13 cellular contexts compared by ENCODE assay signal in genomic region chr1:24424207-24424606, GRCh38.
"Had no signal": no experiment of that assay in that cellular context is flagged by ENCODE, and none has a peak within 500 bp of the region (broad histone marks: within the 10 kb centered on the region; RNA-seq: fewer than 3 reads in every experiment).

No MANE protein-coding gene starts in this region.

- H3K4me3 ChIP-seq: body of pancreas, gastroesophageal sphincter, left ventricle myocardium inferior, ovary had no signal

- H3K9me3 Mint-ChIP-seq: effector memory CD8-positive, alpha-beta T cell; neural crest cell; type B pancreatic cell had no signal

- H3K9me3 ChIP-seq: body of pancreas, gastroesophageal sphincter, left ventricle myocardium inferior, ovary had no signal

- ATAC-seq: body of pancreas; effector memory CD8-positive, alpha-beta T cell; gastroesophageal sphincter had no signal

- H3K4me1 ChIP-seq: gastroesophageal sphincter had no signal

- H3K27me3 Mint-ChIP-seq: effector memory CD8-positive, alpha-beta T cell; type B pancreatic cell had no signal

- H3K27ac ChIP-seq: body of pancreas, epithelial cell of prostate, gastroesophageal sphincter, left ventricle myocardium inferior, ovary had no signal

- DNase-seq: activated effector memory CD4-positive, alpha-beta T cell treated with Interleukin-2 at 50 U/mL for 16 hours; body of pancreas; effector memory CD8-positive, alpha-beta T cell; kidney; left ventricle myocardium inferior; ovary; SHP77 treated with DMSO at 0.1 percent for 48 hours; stimulated activated CD4-positive, alpha-beta T cell treated with anti-CD3 and anti-CD28 coated beads, Interleukin-12 subunit alpha, Interleukin-12 subunit beta, amount 100 ng/mL, for 4 hours; substantia nigra had no signal

- H3K36me3 ChIP-seq: ovary had no signal

- H3K27me3 ChIP-seq: body of pancreas, gastroesophageal sphincter, ovary had no signal

- H3K4me3 Mint-ChIP-seq: effector memory CD8-positive, alpha-beta T cell; neural crest cell; type B pancreatic cell had no signal

- H3K27ac Mint-ChIP-seq: effector memory CD8-positive, alpha-beta T cell; type B pancreatic cell had no signal
